In the genomic region with DNA sequence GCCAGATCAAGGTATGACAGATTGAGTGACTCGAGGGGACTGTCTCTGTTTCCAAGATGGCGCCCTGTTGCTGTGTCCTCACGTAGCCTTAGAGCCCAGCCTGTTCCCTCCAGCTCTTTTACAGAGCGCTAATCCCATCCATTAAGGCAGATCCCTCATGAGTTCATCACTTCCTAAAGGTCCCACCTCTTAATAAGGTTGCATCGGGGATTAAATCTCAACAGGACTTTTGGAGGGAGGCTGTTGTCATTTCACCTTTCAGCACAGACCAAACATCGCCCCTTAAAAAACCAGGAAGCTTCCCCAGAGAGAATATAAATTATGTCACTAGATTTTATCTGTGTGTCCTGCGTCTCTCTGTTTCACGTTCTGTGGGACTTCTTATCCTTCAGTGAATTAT, we compare ENCODE assay signal across 29 cellular contexts.
"Had no signal": no experiment of that assay in that cellular context is flagged by ENCODE, and none has a peak within 500 bp of the region (broad histone marks: within the 10 kb centered on the region; RNA-seq: fewer than 3 reads in every experiment).

No MANE protein-coding gene starts in this region.

- H3K27me3 ChIP-seq: adrenal gland, ascending aorta, colonic mucosa, gastroesophageal sphincter, right lobe of liver, stomach, suprapubic skin had no signal

- H3K27me3 Mint-ChIP-seq: activated naive CD8-positive, alpha-beta T cell; stimulated activated memory B cell treated with anti-CD40 and anti-IgM and Interleukin-4, amounts not matched to agents 10 μg/mL and 1 μg/mL and 100 μg/mL, for 72 hours had no signal

- ATAC-seq: activated T-helper 17 cell treated with anti-CD3 and anti-CD28 coated beads, Interleukin-2, amount 50 U/mL, for 72 hours; effector memory CD8-positive, alpha-beta T cell; esophagus mucosa; gastroesophageal sphincter; left cardiac atrium; mucosa of descending colon; right lobe of liver; stimulated activated memory B cell treated with anti-CD40 and anti-IgM and Interleukin-4, amounts not matched to agents 10 μg/mL and 1 μg/mL and 100 μg/mL, for 72 hours had no signal

- H3K27ac Mint-ChIP-seq: activated naive CD8-positive, alpha-beta T cell; activated T-cell treated with anti-CD3 and anti-CD28 coated beads, Interleukin-2, amount 50 U/mL, for 24 hours; activated T-helper 17 cell treated with anti-CD3 and anti-CD28 coated beads, Interleukin-2, amount 50 U/mL, for 72 hours; effector memory CD8-positive, alpha-beta T cell; memory B cell; stimulated activated memory B cell treated with anti-CD40 and anti-IgM and Interleukin-4, amounts not matched to agents 10 μg/mL and 1 μg/mL and 100 μg/mL, for 72 hours had no signal

- H3K36me3 Mint-ChIP-seq: activated naive CD8-positive, alpha-beta T cell; memory B cell; stimulated activated memory B cell treated with anti-CD40 and anti-IgM and Interleukin-4, amounts not matched to agents 10 μg/mL and 1 μg/mL and 100 μg/mL, for 72 hours had no signal

- H3K4me3 ChIP-seq: adrenal gland, ascending aorta, colonic mucosa, dorsolateral prefrontal cortex, gastroesophageal sphincter, mucosa of descending colon, right lobe of liver, skin epidermis, stomach, suprapubic skin, tibial nerve had no signal

- FAIRE-seq: endothelial cell of umbilical vein, islet of Langerhans, TTC549, urothelium cell line had no signal

- H3K4me1 Mint-ChIP-seq: activated T-helper 17 cell treated with anti-CD3 and anti-CD28 coated beads, Interleukin-2, amount 50 U/mL, for 72 hours; memory B cell; stimulated activated memory B cell treated with anti-CD40 and anti-IgM and Interleukin-4, amounts not matched to agents 10 μg/mL and 1 μg/mL and 100 μg/mL, for 72 hours had no signal

- H3K4me1 ChIP-seq: adrenal gland, ascending aorta, colonic mucosa, gastroesophageal sphincter, right lobe of liver, stomach, suprapubic skin had no signal

- H3K36me3 ChIP-seq: adrenal gland, ascending aorta, colonic mucosa, gastroesophageal sphincter, right lobe of liver, stomach, suprapubic skin, tibial nerve had no signal

- H3K4me3 Mint-ChIP-seq: activated naive CD8-positive, alpha-beta T cell; activated T-cell treated with anti-CD3 and anti-CD28 coated beads, Interleukin-2, amount 50 U/mL, for 24 hours; activated T-helper 17 cell treated with anti-CD3 and anti-CD28 coated beads, Interleukin-2, amount 50 U/mL, for 72 hours; effector memory CD8-positive, alpha-beta T cell; memory B cell; stimulated activated memory B cell treated with anti-CD40 and anti-IgM and Interleukin-4, amounts not matched to agents 10 μg/mL and 1 μg/mL and 100 μg/mL, for 72 hours had no signal

- H3K27ac ChIP-seq: adrenal gland, ascending aorta, colonic mucosa, dorsolateral prefrontal cortex, gastroesophageal sphincter, right lobe of liver, stomach, suprapubic skin, tibial nerve had no signal

- H3K9me3 Mint-ChIP-seq: activated T-cell treated with anti-CD3 and anti-CD28 coated beads, Interleukin-2, amount 50 U/mL, for 24 hours; effector memory CD8-positive, alpha-beta T cell had no signal

- H3K9me3 ChIP-seq: adrenal gland, ascending aorta, colonic mucosa, gastroesophageal sphincter, mucosa of descending colon, right lobe of liver, stomach, suprapubic skin, tibial nerve had no signal

- DNase-seq: activated CD4-positive, alpha-beta T cell treated with anti-CD3 and anti-CD28 coated beads for 1 hour; activated naive CD4-positive, alpha-beta T cell; activated T-cell treated with anti-CD3 and anti-CD28 coated beads, Interleukin-2, amount 50 U/mL, for 24 hours; adrenal gland; colonic mucosa; dorsolateral prefrontal cortex; effector memory CD8-positive, alpha-beta T cell; head of caudate nucleus; left cardiac atrium; mucosa of descending colon; occipital lobe; posterior cingulate gyrus; right lobe of liver; stimulated activated CD4-positive, alpha-beta T cell treated with anti-CD3 and anti-CD28 coated beads, Interleukin-15, amount 100 ng/mL, for 24 hours; stomach had no signal
